Comparison of ENCODE assay signal across 8 cellular contexts in the genomic region with DNA sequence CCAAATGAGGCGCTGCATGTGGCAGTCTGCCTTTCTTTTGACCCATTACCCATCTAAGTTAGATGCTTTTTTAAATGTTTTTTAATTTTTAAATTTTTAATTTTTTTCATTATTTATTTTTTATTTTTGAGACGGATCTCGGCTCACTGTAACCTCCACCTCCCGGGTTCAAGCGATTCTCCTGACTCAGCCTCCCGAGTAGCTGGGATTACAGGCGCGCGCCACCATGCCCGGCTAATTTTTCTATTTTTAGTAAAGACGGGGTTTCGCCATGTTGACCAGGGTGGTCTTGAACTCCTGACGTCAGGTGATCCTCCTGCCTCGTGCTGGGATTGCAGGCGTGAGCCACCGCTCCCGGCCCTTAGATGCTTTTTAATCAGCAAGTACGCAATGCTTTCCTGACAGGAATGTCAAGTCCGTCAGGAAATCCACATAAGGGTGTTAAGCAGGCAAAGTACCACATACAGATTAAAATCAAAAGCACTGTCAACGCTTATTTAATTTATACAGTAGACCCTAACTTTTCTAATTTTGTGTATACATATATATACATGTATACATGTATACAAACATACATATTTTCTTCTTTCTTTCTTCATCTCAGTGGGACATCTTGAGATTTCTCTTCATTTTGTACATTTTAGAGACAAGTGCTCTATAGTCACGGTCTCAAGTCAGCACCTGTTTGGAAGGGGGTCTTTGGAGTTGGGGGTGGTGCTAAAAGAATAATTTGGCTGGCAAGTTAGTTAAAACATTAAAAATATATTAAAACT. TPM values are rescaled to one million over a fixed set of nuclear protein-coding genes. Genes with fewer than 3 reads are reported as not detected.
A peak's percentile ranks its signal among the peaks of the same experiment; 100 is the strongest.
DNase-seq lines count a peak whose midpoint lies in the region; ATAC-seq and TF ChIP-seq lines count a peak whose summit lies in the region.

No MANE protein-coding gene starts in this region.

- H3K4me3 ChIP-seq in BE2C (ENCODE audit: low read depth, low read length) (peak overlapping the region; percentile 47), adipocyte (ENCODE audit: low read length) (peak overlapping the region; percentile 45), right atrium auricular region (peak overlapping the region; percentile 3 to 67), gastrocnemius medialis (peak overlapping the region; percentile 48 to 87 (median 70))

- no peaks in the 10 kb centered on the region for H3K9me3 ChIP-seq in BE2C
- no peaks in the 10 kb centered on the region for H3K9me3 ChIP-seq in adipocyte (ENCODE audit: control insufficient read depth, low read length)
- H3K9me3 ChIP-seq in right atrium auricular region = no peaks in the 10 kb centered on the region
- H3K9me3 ChIP-seq in gastrocnemius medialis = no peaks in the 10 kb centered on the region

- no peak for TF ChIP-seq POLR2A in gastrocnemius medialis (IDR thresholded peaks at IDR 0.05)

- CTCF ChIA-PET in RWPE1 (lab: Yijun Ruan, JAX) = interaction anchor here (0.6 to 2.0 kb wide), 10 partner anchors 12 to 834 kb away, joined by 3 to 9 read pairs (median 4); no protein-coding TSS in a partner anchor

- intact Hi-C loops in gastrocnemius medialis (cut with DNase I; ENCODE audit: low total_unique reads) = loop anchor here (1.0 to 10.0 kb wide), 8 partner anchors 69 to 729 kb away; a partner anchor contains a TSS

- TF ChIP-seq CTCF in BE2C (IDR thresholded peaks at IDR 0.05; ENCODE audit: low read depth, low read length) (no peak), RWPE1 (conservative IDR thresholded peaks at IDR 0.05; ENCODE audit: low read depth) (no peak), right atrium auricular region (IDR thresholded peaks at IDR 0.05) (no peak), gastrocnemius medialis (IDR thresholded peaks at IDR 0.05 in 4 of 5, conservative IDR thresholded peaks at IDR 0.05 in 1 of 5) (no peak)

- peak overlapping the region; percentile 96 for H3K27ac ChIP-seq in RWPE1
- peak overlapping the region; percentile 90 to 96 for H3K27ac ChIP-seq in right atrium auricular region
- peak overlapping the region; percentile 85 to 93 (median 92) for H3K27ac ChIP-seq in gastrocnemius medialis

- POLR2A ChIA-PET in RWPE1 (lab: Yijun Ruan, JAX; ENCODE audit: low non-redundant PET) = interaction anchor here (0.6 kb wide), 1 partner anchor 492 kb away, joined by 3 read pairs; no protein-coding TSS in a partner anchor

- ATAC-seq in gastrocnemius medialis (peak in 1 of 2 donors; percentile 4), HG03039 (IDR thresholded peaks at IDR 0.05; ENCODE audit: unreplicated experiment) (no peak)

- H3K4me1 ChIP-seq in BE2C (no peaks in the 10 kb centered on the region), adipocyte (ENCODE audit: control insufficient read depth, insufficient read depth, low read length) (peaks cover 25% of the 10 kb centered on the region), right atrium auricular region (peaks cover 0 to 23% of the 10 kb centered on the region in 2 donors), gastrocnemius medialis (peaks cover 10 to 16% of the 10 kb centered on the region in 2 donors)

- DNase-seq in BE2C (peak; percentile 43), HK-2 (ENCODE audit: unreplicated experiment) (peak; percentile 44), RWPE1 (ENCODE audit: low spot score) (no peak), adipocyte (ENCODE audit: low read depth) (peak; percentile 81), right atrium auricular region (ENCODE audit: low spot score) (peak; percentile 75), gastrocnemius medialis (peak in 1 of 2 donors; percentile 34), SIG-M5 treated with dmso at 0.1 percent for 504 hours (lab: John Stamatoyannopoulos, UW; ENCODE audit: unreplicated experiment) (no peak)

- H3K27me3 ChIP-seq in BE2C = no peaks in the 10 kb centered on the region
- H3K27me3 ChIP-seq in adipocyte (replicated peaks; ENCODE audit: control insufficient read depth, insufficient read depth, low read length) = no peaks in the 10 kb centered on the region
- no peaks in the 10 kb centered on the region for H3K27me3 ChIP-seq in right atrium auricular region
- no peaks in the 10 kb centered on the region for H3K27me3 ChIP-seq in gastrocnemius medialis

- in situ Hi-C loops in gastrocnemius medialis (cut with MboI; ENCODE audit: low sequenced_read_pairs in 4 of 4) = loop anchor here in 2 of 4 donors (10.0 to 25.0 kb wide), 2 partner anchors 549 to 584 kb away; a partner anchor contains a TSS

- H3K36me3 ChIP-seq in BE2C = no peaks in the 10 kb centered on the region
- H3K36me3 ChIP-seq in adipocyte (ENCODE audit: control insufficient read depth, insufficient read depth, low read length, severe bottlenecking) = peaks cover 4% of the 10 kb centered on the region
- no peaks in the 10 kb centered on the region for H3K36me3 ChIP-seq in right atrium auricular region
- H3K36me3 ChIP-seq in gastrocnemius medialis = no peaks in the 10 kb centered on the region

- H3K9ac ChIP-seq in adipocyte (ENCODE audit: low read length) = peak overlapping the region; percentile 3

RNA-seq across cellular contexts. Expression of a gene that starts 1.0 kb away (rescaled TPM):
- 36.3 TPM for polyA plus RNA-seq in BE2C (2012; ENCODE audit: insufficient read depth, insufficient read length, low read depth)
- total RNA-seq in right atrium auricular region (10 to 100 TPM in 1 of 2 donors, 1 to 10 TPM in 1; 9.3 to 12.1 TPM), gastrocnemius medialis (10 to 100 TPM in 2 of 4 donors, 1 to 10 TPM in 2; 3.5 to 11.6 (median 10.0) TPM)

Comparison
In these comparisons a context has a peak if more than half of its experiments do, and no peak if none do; other contexts are left out.
1. DNase-seq: peak in BE2C (single experiment), HK-2 (single experiment), adipocyte (single experiment) and right atrium auricular region (single experiment); none in RWPE1 (single experiment) and SIG-M5 treated with dmso at 0.1 percent for 504 hours (single experiment).
2. Peak in every context shown above with its lines, with median percentiles within 50 percentile points of each other: H3K4me3 ChIP-seq and H3K27ac ChIP-seq.